9 cellular contexts compared by ENCODE assay signal in genomic region chrX:108224727-108225455, GRCh38.
A peak's percentile ranks its signal among the peaks of the same experiment; 100 is the strongest.
DNase-seq lines count a peak whose midpoint lies in the region; ATAC-seq and TF ChIP-seq lines count a peak whose summit lies in the region.
"Had no signal": no experiment of that assay in that cellular context is flagged by ENCODE, and none has a peak within 500 bp of the region (broad histone marks: within the 10 kb centered on the region; RNA-seq: fewer than 3 reads in every experiment).

No MANE protein-coding gene starts in this region.

- no peak overlapping the region for H2AFZ ChIP-seq in smooth muscle cell (ENCODE audit: low read depth)

- no peaks in the 10 kb centered on the region for H3K36me3 ChIP-seq in smooth muscle cell (ENCODE audit: low read depth)

- no peak overlapping the region for H3K4me3 ChIP-seq in Jurkat, Clone E6-1 (ENCODE audit: low read length)
- no peak overlapping the region for H3K4me3 ChIP-seq in smooth muscle cell

- no peaks in the 10 kb centered on the region for H3K79me2 ChIP-seq in smooth muscle cell (ENCODE audit: low read depth)

- no peak overlapping the region for H3K9ac ChIP-seq in smooth muscle cell (ENCODE audit: low read depth)

- TF ChIP-seq CTCF in smooth muscle cell (IDR thresholded peaks at IDR 0.05; ENCODE audit: borderline replicate concordance, insufficient read depth, poor library complexity, severe bottlenecking), result peak; percentile 56

- DNase-seq in COLO829 (ENCODE audit: low spot score), result peak; percentile 28
- DNase-seq in Jurkat, Clone E6-1 (ENCODE audit: low read depth, low spot score), result peak; percentile 5
- peak; percentile 0 for DNase-seq in SHP77 treated with DMSO at 0.1 percent for 48 hours (lab: John Stamatoyannopoulos, UW)
- DNase-seq in globus pallidus (ENCODE audit: low spot score), result peak; percentile 29
- no peak for DNase-seq in smooth muscle cell (lab: John Stamatoyannopoulos, UW; ENCODE audit: unreplicated experiment)
- no peak for DNase-seq in MV-4-11 (lab: John Stamatoyannopoulos, UW)
- DNase-seq in posterior vena cava (ENCODE audit: low spot score), result no peak
- DNase-seq: naive B cell had no signal

- no peaks in the 10 kb centered on the region for H3K4me1 ChIP-seq in smooth muscle cell (ENCODE audit: low read depth)

- no peak overlapping the region for H3K4me2 ChIP-seq in smooth muscle cell

- 25% methylated on average over 10 of the region's 10 CpGs for WGBS in smooth muscle cell (ENCODE audit: low lambda C conversion rate)

- H3K9me3 ChIP-seq in smooth muscle cell (replicated peaks; ENCODE audit: low read depth), result no peaks in the 10 kb centered on the region

- H3K27ac ChIP-seq in smooth muscle cell (ENCODE audit: low read depth), result no peak overlapping the region

- peak; percentile 76 for ATAC-seq in GM18909 (IDR thresholded peaks at IDR 0.05; ENCODE audit: poor library complexity, unreplicated experiment)

- H3F3A ChIP-seq in smooth muscle cell (ENCODE audit: low read depth), result no peaks in the 10 kb centered on the region

- intact Hi-C loops in posterior vena cava (cut with DNase I), result no loop called here

- H4K20me1 ChIP-seq in smooth muscle cell (ENCODE audit: low read depth), result no peaks in the 10 kb centered on the region

- H3K27me3 ChIP-seq in smooth muscle cell (ENCODE audit: low read depth), result no peaks in the 10 kb centered on the region

Comparison
In these comparisons a context has a peak if more than half of its experiments do, and no peak if none do; other contexts are left out.
1. DNase-seq: peak in COLO829 (single experiment), Jurkat, Clone E6-1 (single experiment), SHP77 treated with DMSO at 0.1 percent for 48 hours (single experiment) and globus pallidus (single experiment); none in smooth muscle cell (single experiment), MV-4-11 (single experiment) and posterior vena cava (single experiment).